8 cellular contexts compared by ENCODE assay signal in genomic region chr18:49486617-49486958, GRCh38. TPM values are rescaled to one million over a fixed set of nuclear protein-coding genes. Genes with fewer than 3 reads are reported as not detected.
A peak's percentile ranks its signal among the peaks of the same experiment; 100 is the strongest.
DNase-seq lines count a peak whose midpoint lies in the region; ATAC-seq and TF ChIP-seq lines count a peak whose summit lies in the region.

No MANE protein-coding gene starts in this region.

- H3K4me3 Mint-ChIP-seq in osteocyte (ENCODE audit: unreplicated experiment) = peak overlapping the region; percentile 97

- H2AFZ ChIP-seq in SU-DHL-6 (ENCODE audit: low read depth, low read length, severe bottlenecking) = peak overlapping the region; percentile 52

- peak overlapping the region; percentile 83 for H3K4me2 ChIP-seq in SU-DHL-6 (ENCODE audit: low read depth, low read length, poor library complexity, severe bottlenecking)

- peak; percentile 33 for ATAC-seq in GM21717 (IDR thresholded peaks at IDR 0.05; ENCODE audit: unreplicated experiment)
- no peak for ATAC-seq in GM18873 (IDR thresholded peaks at IDR 0.05; ENCODE audit: low FRiP score, unreplicated experiment)
- ATAC-seq in HG03378 (IDR thresholded peaks at IDR 0.05; ENCODE audit: unreplicated experiment) = no peak

- no peaks in the 10 kb centered on the region for H3K27me3 Mint-ChIP-seq in osteocyte (ENCODE audit: unreplicated experiment)

- no peaks in the 10 kb centered on the region for H3K9me2 ChIP-seq in SU-DHL-6 (replicated peaks; ENCODE audit: insufficient read depth, low read length)

- no peak for TF ChIP-seq CTCF in AG04449 (IDR thresholded peaks at IDR 0.05; ENCODE audit: insufficient read depth, low read length, missing control alignments)
- TF ChIP-seq CTCF in SU-DHL-6 (IDR thresholded peaks at IDR 0.05; ENCODE audit: insufficient read depth, low read length, poor library complexity, severe bottlenecking) = no peak
- TF ChIP-seq CTCF in fibroblast of mammary gland (conservative IDR thresholded peaks at IDR 0.05; ENCODE audit: control insufficient read depth, insufficient read depth, low read depth, low read length) = no peak
- TF ChIP-seq CTCF in osteocyte (IDR thresholded peaks at IDR 0.05) = no peak

- H3K27ac Mint-ChIP-seq in osteocyte (ENCODE audit: unreplicated experiment) = peak overlapping the region; percentile 96

- H3K4me3 ChIP-seq in AG04449 (ENCODE audit: low read depth, low read length) = peak overlapping the region; percentile 74
- H3K4me3 ChIP-seq in SU-DHL-6 (ENCODE audit: insufficient read depth, low read length, poor library complexity, severe bottlenecking) = peak overlapping the region; percentile 85
- H3K4me3 ChIP-seq in fibroblast of mammary gland (ENCODE audit: control insufficient read depth, low read depth, low read length) = peak overlapping the region; percentile 89

- CTCF ChIA-PET in AG04449 (lab: Yijun Ruan, JAX) = interaction anchor here (1.0 to 1.1 kb wide), 2 partner anchors 43 to 298 kb away, joined by 3 read pairs; no protein-coding TSS in a partner anchor

- peaks cover 56% of the 10 kb centered on the region for H3K4me1 Mint-ChIP-seq in osteocyte (ENCODE audit: unreplicated experiment)

- peaks cover 20% of the 10 kb centered on the region; the same call in 1 of the 2 replicates for H4K20me1 ChIP-seq in SU-DHL-6 (ENCODE audit: low read depth, low read length)

- peaks cover 52% of the 10 kb centered on the region for H3K79me2 ChIP-seq in SU-DHL-6 (ENCODE audit: insufficient read depth, low read length)

- no peaks in the 10 kb centered on the region for H3K9me3 Mint-ChIP-seq in osteocyte (ENCODE audit: unreplicated experiment)

- H3K36me3 ChIP-seq in SU-DHL-6 (ENCODE audit: low read length) = peaks cover 47% of the 10 kb centered on the region

- peaks cover 50% of the 10 kb centered on the region for H3K36me3 Mint-ChIP-seq in osteocyte (ENCODE audit: unreplicated experiment)

- H3F3A ChIP-seq in SU-DHL-6 (ENCODE audit: insufficient read depth) = peaks cover 53% of the 10 kb centered on the region

- H3K9me3 ChIP-seq in SU-DHL-6 (ENCODE audit: insufficient read depth, low read length) = no peaks in the 10 kb centered on the region

- peak overlapping the region; percentile 75 for H3K9ac ChIP-seq in SU-DHL-6 (ENCODE audit: low read length)

- DNase-seq in AG04449 (ENCODE audit: low read depth, low spot score) = no peak
- peak; percentile 27 for DNase-seq in fibroblast of mammary gland (ENCODE audit: low read depth)
- DNase-seq in osteocyte (ENCODE audit: extremely low spot score, unreplicated experiment) = no peak
- no peak for DNase-seq in T-helper 9 cell

- POLR2A ChIA-PET in AG04449 (lab: Yijun Ruan, JAX) = interaction anchor here (0.8 to 1.3 kb wide), 3 partner anchors 9 to 298 kb away, joined by 3 to 7 read pairs (median 3); no protein-coding TSS in a partner anchor

- peak overlapping the region; percentile 90 for H3K27ac ChIP-seq in SU-DHL-6 (ENCODE audit: low read depth, low read length)

- H3K27me3 ChIP-seq in SU-DHL-6 (ENCODE audit: low read length) = no peaks in the 10 kb centered on the region

RNA-seq across cellular contexts. Expression of gene C18orf32, which starts 0.4 kb away (rescaled TPM):
- total RNA-seq in osteocyte = 42.4 and 47.8 TPM in 2 replicates

RNA-seq across cellular contexts. Expression of gene RPL17, which starts 5.7 kb away (rescaled TPM):
- 1,438 and 1,511 TPM in 2 replicates for total RNA-seq in osteocyte

RNA-seq across cellular contexts. Expression of gene DYM, which starts 26.1 kb away (rescaled TPM):
- 84.6 and 85.6 TPM in 2 replicates for total RNA-seq in osteocyte
